Comparison of ENCODE assay signal across 8 cellular contexts in the genomic region with DNA sequence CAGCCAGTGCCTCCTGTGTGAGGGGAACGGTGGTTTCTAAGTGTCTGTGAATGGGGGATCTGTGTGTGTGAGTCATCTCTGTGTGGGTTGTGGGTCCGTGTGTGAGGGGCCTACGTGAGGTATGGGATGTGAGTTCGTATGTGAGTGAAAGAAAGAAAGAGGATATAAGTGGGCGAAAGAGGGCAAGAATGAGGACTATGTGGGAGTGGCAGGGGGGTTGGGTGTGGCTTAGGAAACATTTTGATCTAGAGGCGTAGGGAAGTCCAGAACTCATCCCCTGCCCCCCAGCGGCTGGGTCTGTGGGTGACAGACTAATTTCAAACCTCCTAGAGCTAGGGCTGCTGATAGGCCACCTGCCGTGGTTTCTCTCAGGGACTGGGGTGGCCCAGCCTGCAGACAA. TPM values are rescaled to one million over a fixed set of nuclear protein-coding genes. Genes with fewer than 3 reads are reported as not detected.
DNase-seq lines count a peak whose midpoint lies in the region; ATAC-seq and TF ChIP-seq lines count a peak whose summit lies in the region.

No MANE protein-coding gene starts in this region.

- peak; percentile 78 for ATAC-seq in HG03571 (IDR thresholded peaks at IDR 0.05; ENCODE audit: unreplicated experiment)

- H3K9me3 Mint-ChIP-seq in activated T-helper 1 cell treated with anti-CD3 and anti-CD28 coated beads, Interleukin-12 subunit alpha, Interleukin-12 subunit beta, Interleukin-2, Interleukin-4 antibody, amounts not matched to agents 30 ng/mL and 10 ng/mL and 1 ng/mL, durations not matched to agents 14 hours and 24 hours and 36 hours, result no peaks in the 10 kb centered on the region

- intact Hi-C loops in activated T-helper 1 cell treated with anti-CD3 and anti-CD28 coated beads, Interleukin-12 subunit alpha, Interleukin-12 subunit beta, Interleukin-2, Interleukin-4 antibody, amounts not matched to agents 30 ng/mL and 10 ng/mL and 1 ng/mL, durations not matched to agents 14 hours and 24 hours and 36 hours (cut with micrococcal nuclease), result loop anchor here (1.0 to 5.0 kb wide), 6 partner anchors 22 to 155 kb away; partner anchors contain the start of genes DHX35 and FAM83D

- peaks cover 41% of the 10 kb centered on the region for H3K36me3 Mint-ChIP-seq in activated T-helper 1 cell treated with anti-CD3 and anti-CD28 coated beads, Interleukin-12 subunit alpha, Interleukin-12 subunit beta, Interleukin-2, Interleukin-4 antibody, amounts not matched to agents 30 ng/mL and 10 ng/mL and 1 ng/mL, durations not matched to agents 14 hours and 24 hours and 36 hours (ENCODE audit: low read depth)

- H3K27ac Mint-ChIP-seq in activated T-helper 1 cell treated with anti-CD3 and anti-CD28 coated beads, Interleukin-12 subunit alpha, Interleukin-12 subunit beta, Interleukin-2, Interleukin-4 antibody, amounts not matched to agents 30 ng/mL and 10 ng/mL and 1 ng/mL, durations not matched to agents 14 hours and 24 hours and 36 hours, result peak overlapping the region; percentile 71

- no peak overlapping the region for H3K27ac ChIP-seq in RWPE1

- CTCF ChIA-PET in RWPE1 (lab: Yijun Ruan, JAX), result interaction anchor here (0.8 kb wide), 1 partner anchor 47 kb away, joined by 3 read pairs; no protein-coding TSS in a partner anchor

- POLR2A ChIA-PET in RWPE1 (lab: Yijun Ruan, JAX; ENCODE audit: low non-redundant PET), result no interaction called here

- peak overlapping the region; percentile 46 for H3K4me3 Mint-ChIP-seq in activated T-helper 1 cell treated with anti-CD3 and anti-CD28 coated beads, Interleukin-12 subunit alpha, Interleukin-12 subunit beta, Interleukin-2, Interleukin-4 antibody, amounts not matched to agents 30 ng/mL and 10 ng/mL and 1 ng/mL, durations not matched to agents 14 hours and 24 hours and 36 hours

- H3K27me3 Mint-ChIP-seq in activated T-helper 1 cell treated with anti-CD3 and anti-CD28 coated beads, Interleukin-12 subunit alpha, Interleukin-12 subunit beta, Interleukin-2, Interleukin-4 antibody, amounts not matched to agents 30 ng/mL and 10 ng/mL and 1 ng/mL, durations not matched to agents 14 hours and 24 hours and 36 hours (ENCODE audit: insufficient read depth), result no peaks in the 10 kb centered on the region

- peak; percentile 80 for DNase-seq in activated effector memory CD4-positive, alpha-beta T cell treated with anti-CD3 and anti-CD28 coated beads, Interleukin-2, amount 50 U/mL, for 16 hours
- DNase-seq in activated effector memory CD4-positive, alpha-beta T cell treated with Interleukin-2 at 50 U/mL for 16 hours, result no peak
- DNase-seq in activated T-helper 1 cell treated with anti-CD3 and anti-CD28 coated beads, Interleukin-12 subunit alpha, Interleukin-12 subunit beta, Interleukin-2, Interleukin-4 antibody, amounts not matched to agents 30 ng/mL and 10 ng/mL and 1 ng/mL, durations not matched to agents 14 hours and 24 hours and 36 hours (ENCODE audit: low spot score), result peak; percentile 15
- DNase-seq in stimulated activated CD8-positive, alpha-beta memory T cell treated with anti-CD3 and anti-CD28 coated beads, Interleukin-7, amount 100 ng/mL, for 4 hours (ENCODE audit: low read depth in 2 of 2), result peak; percentile 56
- DNase-seq in RWPE1 (ENCODE audit: low spot score) (no peak), SKM-1 treated with dmso at 0.1 percent for 144 hours (lab: John Stamatoyannopoulos, UW; ENCODE audit: unreplicated experiment) (no peak), GF-D8 (lab: John Stamatoyannopoulos, UW) (no peak)

- peaks cover 38% of the 10 kb centered on the region for H3K4me1 Mint-ChIP-seq in activated T-helper 1 cell treated with anti-CD3 and anti-CD28 coated beads, Interleukin-12 subunit alpha, Interleukin-12 subunit beta, Interleukin-2, Interleukin-4 antibody, amounts not matched to agents 30 ng/mL and 10 ng/mL and 1 ng/mL, durations not matched to agents 14 hours and 24 hours and 36 hours (ENCODE audit: low read depth)

- no peak for TF ChIP-seq CTCF in RWPE1 (conservative IDR thresholded peaks at IDR 0.05; ENCODE audit: low read depth)

RNA-seq across cellular contexts. Expression of gene DHX35, which starts 35.5 kb away (rescaled TPM):
- 17.2 and 17.3 TPM in 2 replicates for total RNA-seq in activated T-helper 1 cell treated with anti-CD3 and anti-CD28 coated beads, Interleukin-12 subunit alpha, Interleukin-12 subunit beta, Interleukin-2, Interleukin-4 antibody, amounts not matched to agents 30 ng/mL and 10 ng/mL and 1 ng/mL, durations not matched to agents 14 hours and 24 hours and 36 hours

Comparison
In these comparisons a context has a peak if more than half of its experiments do, and no peak if none do; other contexts are left out.
1. DNase-seq: peak in activated effector memory CD4-positive, alpha-beta T cell treated with anti-CD3 and anti-CD28 coated beads, Interleukin-2, amount 50 U/mL, for 16 hours (single experiment), activated T-helper 1 cell treated with anti-CD3 and anti-CD28 coated beads, Interleukin-12 subunit alpha, Interleukin-12 subunit beta, Interleukin-2, Interleukin-4 antibody, amounts not matched to agents 30 ng/mL and 10 ng/mL and 1 ng/mL, durations not matched to agents 14 hours and 24 hours and 36 hours (single experiment) and stimulated activated CD8-positive, alpha-beta memory T cell treated with anti-CD3 and anti-CD28 coated beads, Interleukin-7, amount 100 ng/mL, for 4 hours (2 of 2); none in activated effector memory CD4-positive, alpha-beta T cell treated with Interleukin-2 at 50 U/mL for 16 hours (single experiment), RWPE1 (single experiment), SKM-1 treated with dmso at 0.1 percent for 144 hours (single experiment) and GF-D8 (single experiment).